In genomic region chr11:44621140-44621681, GRCh38 we compare ENCODE assay signal across 1 cellular context.
TF ChIP-seq lines count a peak whose summit lies in the region.

No MANE protein-coding gene starts in this region.

TF ChIP-seq in H1, 55 proteins besides CTCF, POLR2A, EP300 and RAD21:
- TF ChIP-seq SP1 (IDR thresholded peaks at IDR 0.05; ENCODE audit: low read depth, low read length), result no peak
- peak; percentile 45; the same call in 1 of the 2 replicates for TF ChIP-seq USF2 (IDR thresholded peaks at IDR 0.05; ENCODE audit: low read length)
- no peak for TF ChIP-seq TAF7 (optimal IDR thresholded peaks at IDR 0.05; ENCODE audit: borderline replicate concordance, low read depth, low read length)
- no peak for TF ChIP-seq CREB1 (IDR thresholded peaks at IDR 0.05)
- TF ChIP-seq CEBPB (IDR thresholded peaks at IDR 0.05; ENCODE audit: low read depth, low read length), result no peak
- no peak; the same call in 1 of the 2 replicates for TF ChIP-seq EGR1 (IDR thresholded peaks at IDR 0.05; ENCODE audit: borderline replicate concordance, low read depth, low read length)
- TF ChIP-seq ATF3 (IDR thresholded peaks at IDR 0.05; ENCODE audit: insufficient read depth, low read depth, low read length), result 0 out of 2 replicates have a peak, but pooled peaks have one; percentile 24
- no peak for TF ChIP-seq JUN (IDR thresholded peaks at IDR 0.05; ENCODE audit: low read depth, low read length)
- no peak for TF ChIP-seq BCL11A (IDR thresholded peaks at IDR 0.05; ENCODE audit: low read depth in 2 of 2, low read length in 2 of 2)
- no peak for TF ChIP-seq SRF (IDR thresholded peaks at IDR 0.05; ENCODE audit: low read depth, low read length)
- TF ChIP-seq GABPA (IDR thresholded peaks at IDR 0.05; ENCODE audit: borderline replicate concordance, insufficient read depth, low read length), result peak; percentile 26; the same call in 1 of the 2 replicates
- no peak for TF ChIP-seq SIX5 (IDR thresholded peaks at IDR 0.05; ENCODE audit: low read depth, low read length)
- 0 out of 2 replicates have a peak, but pooled peaks have one; percentile 7 for TF ChIP-seq TEAD4 (IDR thresholded peaks at IDR 0.05; ENCODE audit: low read depth, low read length)
- TF ChIP-seq PHF8 (conservative IDR thresholded peaks at IDR 0.05; ENCODE audit: low read depth, low read length), result no peak
- no peak for TF ChIP-seq CBX5 (IDR thresholded peaks at IDR 0.05; ENCODE audit: low read depth, low read length)
- peak; percentile 53 for TF ChIP-seq CTBP2 (IDR thresholded peaks at IDR 0.05; ENCODE audit: borderline replicate concordance, insufficient read depth, insufficient read length, low read length)
- TF ChIP-seq KDM1A (IDR thresholded peaks at IDR 0.05; ENCODE audit: borderline replicate concordance, low read length), result peak; percentile 51; the same call in 1 of the 2 replicates
- TF ChIP-seq ZNF274 (IDR thresholded peaks at IDR 0.05; ENCODE audit: borderline replicate concordance, extremely low read depth, low read length), result no peak
- no peak for TF ChIP-seq ATF2 (IDR thresholded peaks at IDR 0.05; ENCODE audit: low read length)
- peak; percentile 59 for TF ChIP-seq BACH1 (IDR thresholded peaks at IDR 0.05; ENCODE audit: low read length)
- TF ChIP-seq CHD2 (IDR thresholded peaks at IDR 0.05; ENCODE audit: low read length), result 0 out of 2 replicates have a peak, but pooled peaks have one; percentile 28
- TF ChIP-seq EZH2 (IDR thresholded peaks at IDR 0.05; ENCODE audit: low read depth, low read length, severe bottlenecking), result no peak
- TF ChIP-seq NRF1 (IDR thresholded peaks at IDR 0.05; ENCODE audit: low read depth, low read length), result no peak
- no peak for TF ChIP-seq TCF12 (IDR thresholded peaks at IDR 0.05; ENCODE audit: low read depth, low read length)
- TF ChIP-seq SP4 (IDR thresholded peaks at IDR 0.05; ENCODE audit: low read length), result no peak
- 0 out of 2 replicates have a peak, but pooled peaks have one; percentile 42 for TF ChIP-seq JUND (IDR thresholded peaks at IDR 0.05; ENCODE audit: low read length)
- TF ChIP-seq E2F6 (IDR thresholded peaks at IDR 0.05), result no peak
- no peak for TF ChIP-seq SAP30 (IDR thresholded peaks at IDR 0.05; ENCODE audit: insufficient read depth, insufficient replicate concordance, low read length)
- TF ChIP-seq KDM4A (IDR thresholded peaks at IDR 0.05; ENCODE audit: low read depth, low read length, severe bottlenecking), result no peak
- no peak for TF ChIP-seq NANOG (IDR thresholded peaks at IDR 0.05; ENCODE audit: insufficient read depth, low read depth, low read length, poor library complexity, severe bottlenecking)
- no peak for TF ChIP-seq RFX5 (IDR thresholded peaks at IDR 0.05; ENCODE audit: borderline replicate concordance, low read depth, low read length)
- TF ChIP-seq SIN3A (conservative IDR thresholded peaks at IDR 0.05 in 1 of 2, IDR thresholded peaks at IDR 0.05 in 1 of 2; ENCODE audit: low read depth in 1 of 2, low read length in 2 of 2), result peak in 1 of 2 experiments; percentile 64; a peak in 2 of 4 replicates
- TF ChIP-seq TBP (IDR thresholded peaks at IDR 0.05; ENCODE audit: low read depth, low read length), result peak; percentile 34; the same call in 1 of the 2 replicates
